In genomic region chr11:67713892-67714479, GRCh38 we compare ENCODE assay signal across 10 cellular contexts. TPM values are rescaled to one million over a fixed set of nuclear protein-coding genes. Genes with fewer than 3 reads are reported as not detected.
A peak's percentile ranks its signal among the peaks of the same experiment; 100 is the strongest.
DNase-seq lines count a peak whose midpoint lies in the region; ATAC-seq and TF ChIP-seq lines count a peak whose summit lies in the region.
"Not testable (repeated sequence)": the region's sequence is repeated elsewhere in the genome, so short reads cannot be mapped to it uniquely, and the experiment has no call there.
"Had no signal": no experiment of that assay in that cellular context is flagged by ENCODE, and none has a peak within 500 bp of the region (broad histone marks: within the 10 kb centered on the region; RNA-seq: fewer than 3 reads in every experiment).

No MANE protein-coding gene starts in this region.

- H3K4me3 ChIP-seq in GM06990 (replicated peaks; ENCODE audit: low read depth, low read length); ascending aorta; gastroesophageal sphincter; upper lobe of left lung: not testable (repeated sequence)

- peak; percentile 12 for TF ChIP-seq CTCF in GM06990 (IDR thresholded peaks at IDR 0.05; ENCODE audit: insufficient read depth, low read length, poor library complexity, severe bottlenecking)
- TF ChIP-seq CTCF in ascending aorta (IDR thresholded peaks at IDR 0.05): peak; percentile 17 to 33 (median 22)
- TF ChIP-seq CTCF in gastroesophageal sphincter (IDR thresholded peaks at IDR 0.05): peak in 3 of 4 experiments; percentile 34 to 47 (median 35)
- TF ChIP-seq CTCF in nephron progenitor cell (IDR thresholded peaks at IDR 0.05): peak; percentile 29
- peak; percentile 28 to 63 (median 38) for TF ChIP-seq CTCF in upper lobe of left lung (IDR thresholded peaks at IDR 0.05)

- not testable (repeated sequence) for H3K4me3 Mint-ChIP-seq in activated CD8-positive, alpha-beta memory T cell treated with anti-CD3 and anti-CD28 coated beads, Interleukin-2, amount 10 ng/mL, durations not matched to agents 7 days and 5 days; nephron progenitor cell

- H3K36me3 Mint-ChIP-seq in activated CD8-positive, alpha-beta memory T cell treated with anti-CD3 and anti-CD28 coated beads, Interleukin-2, amount 10 ng/mL, durations not matched to agents 7 days and 5 days; nephron progenitor cell (ENCODE audit: low read depth): not testable (repeated sequence)

- not testable (repeated sequence) for H3K4me1 Mint-ChIP-seq in activated CD8-positive, alpha-beta memory T cell treated with anti-CD3 and anti-CD28 coated beads, Interleukin-2, amount 10 ng/mL, durations not matched to agents 7 days and 5 days; nephron progenitor cell

- TF ChIP-seq EP300 in gastroesophageal sphincter (IDR thresholded peaks at IDR 0.05); upper lobe of left lung (IDR thresholded peaks at IDR 0.05): not testable (repeated sequence)

- not testable (repeated sequence) for TF ChIP-seq POLR2A in gastroesophageal sphincter (IDR thresholded peaks at IDR 0.05); upper lobe of left lung (IDR thresholded peaks at IDR 0.05)

- not testable (repeated sequence) for H3K27ac ChIP-seq in ascending aorta, gastroesophageal sphincter, upper lobe of left lung

- not testable (repeated sequence) for H3K4me1 ChIP-seq in ascending aorta, gastroesophageal sphincter, upper lobe of left lung

- ATAC-seq in activated CD8-positive, alpha-beta memory T cell treated with anti-CD3 and anti-CD28 coated beads, Interleukin-2, amount 10 ng/mL, durations not matched to agents 7 days and 5 days; gastroesophageal sphincter; upper lobe of left lung (ENCODE audit: low FRiP score in 2 of 2): not testable (repeated sequence)

- H3K36me3 ChIP-seq in GM06990 (ENCODE audit: control insufficient read depth, insufficient read depth, low read length); ascending aorta; gastroesophageal sphincter; upper lobe of left lung: not testable (repeated sequence)

- not testable (repeated sequence) for H3K9me3 ChIP-seq in ascending aorta, gastroesophageal sphincter, upper lobe of left lung

- not testable (repeated sequence) for H3K27ac Mint-ChIP-seq in activated CD8-positive, alpha-beta memory T cell treated with anti-CD3 and anti-CD28 coated beads, Interleukin-2, amount 10 ng/mL, durations not matched to agents 7 days and 5 days; nephron progenitor cell

- H3K9me3 Mint-ChIP-seq in activated CD8-positive, alpha-beta memory T cell treated with anti-CD3 and anti-CD28 coated beads, Interleukin-2, amount 10 ng/mL, durations not matched to agents 7 days and 5 days (ENCODE audit: low read depth); nephron progenitor cell: not testable (repeated sequence)

- not testable (repeated sequence) for DNase-seq in GM06990 (ENCODE audit: extremely low read depth, insufficient read length)
- DNase-seq in T follicular helper cell (ENCODE audit: low read depth): peak; percentile 43
- peak; percentile 75 for DNase-seq in activated CD8-positive, alpha-beta memory T cell treated with anti-CD3 and anti-CD28 coated beads, Interleukin-2, amount 10 ng/mL, durations not matched to agents 7 days and 5 days
- peak in 1 of 2 donors; percentile 70 for DNase-seq in ascending aorta (ENCODE audit: low spot score in 2 of 2)
- DNase-seq in nephron progenitor cell: peak; percentile 63
- peak; percentile 56 for DNase-seq in stimulated activated CD4-positive, alpha-beta T cell treated with anti-CD3 and anti-CD28 coated beads, Interleukin-4, amount 100 ng/mL, for 24 hours
- peak; percentile 53 to 62 for DNase-seq in upper lobe of left lung

- intact Hi-C loops in ascending aorta (cut with DNase I): not testable (repeated sequence)

- H3K27me3 Mint-ChIP-seq in activated CD8-positive, alpha-beta memory T cell treated with anti-CD3 and anti-CD28 coated beads, Interleukin-2, amount 10 ng/mL, durations not matched to agents 7 days and 5 days: peaks cover 20% of the 10 kb centered on the region
- H3K27me3 Mint-ChIP-seq in nephron progenitor cell (ENCODE audit: low read depth, poor library complexity): peaks cover 65% of the 10 kb centered on the region

- CTCF ChIA-PET in activated CD8-positive, alpha-beta memory T cell treated with anti-CD3 and anti-CD28 coated beads, Interleukin-2, amount 10 ng/mL, durations not matched to agents 7 days and 5 days (lab: Charles Lee): interaction anchor here (0.6 to 2.4 kb wide), 2 partner anchors 84 to 98 kb away, joined by 3 to 16 read pairs; partner anchors contain the start of gene NUDT8

- not testable (repeated sequence) for H3K27me3 ChIP-seq in GM06990 (replicated peaks; ENCODE audit: control insufficient read depth, insufficient read depth, low read length); ascending aorta; upper lobe of left lung
- peaks cover 42% of the 10 kb centered on the region for H3K27me3 ChIP-seq in gastroesophageal sphincter

- WGBS in gastroesophageal sphincter (ENCODE audit: low coverage in 1 of 2), 2 donors: 20% methylated on average over 1 of the region's 14 CpGs; no CpG with 5 or more reads in 1 of the 2 donors
- 7 to 50% methylated on average over 2 to 6 of the region's 14 CpGs for WGBS in upper lobe of left lung, 2 donors

RNA-seq across cellular contexts. Expression of gene ALDH3B2, which starts 39.6 kb away (rescaled TPM):
- not detected for total RNA-seq in activated CD8-positive, alpha-beta memory T cell treated with anti-CD3 and anti-CD28 coated beads, Interleukin-2, amount 10 ng/mL, durations not matched to agents 7 days and 5 days
- total RNA-seq in ascending aorta (not detected), gastroesophageal sphincter (1 to 10 TPM in 1 of 4 donors, not detected in 3; 3.4 TPM), upper lobe of left lung (1 to 10 TPM in 2 of 6 donors, under 1 TPM in 3, not detected in 1; 0.30 to 6.4 (median 0.86) TPM)
- total RNA-seq: cardiac septum, H4 had no signal
